In genomic region chr11:120239713-120240640, GRCh38 we compare ENCODE assay signal across 12 cellular contexts. TPM values are rescaled to one million over a fixed set of nuclear protein-coding genes. Genes with fewer than 3 reads are reported as not detected.
DNase-seq lines count a peak whose midpoint lies in the region; ATAC-seq and TF ChIP-seq lines count a peak whose summit lies in the region.
"Had no signal": no experiment of that assay in that cellular context is flagged by ENCODE, and none has a peak within 500 bp of the region (broad histone marks: within the 10 kb centered on the region; RNA-seq: fewer than 3 reads in every experiment).

POU2F3 (plus strand) TSS chr11:120240140; CDS start chr11:120240344, 204 bp downstream.

- WGBS in smooth muscle cell (ENCODE audit: low lambda C conversion rate) = 9% methylated on average over 47 of the region's 66 CpGs

- H3K4me1 ChIP-seq in foreskin keratinocyte = peaks cover 14% of the 10 kb centered on the region
- H3K4me1 ChIP-seq in smooth muscle cell (ENCODE audit: low read depth) = no peaks in the 10 kb centered on the region
- H3K4me1 ChIP-seq in effector memory CD4-positive, alpha-beta T cell (ENCODE audit: control insufficient read depth, insufficient read depth, low read length, poor library complexity, severe bottlenecking) = no peaks in the 10 kb centered on the region
- H3K4me1 ChIP-seq: SJCRH30 had no signal

- ATAC-seq in foreskin keratinocyte = no peak
- no peak for ATAC-seq in activated CD4-positive, CD25-positive, alpha-beta regulatory T cell treated with anti-CD3 and anti-CD28 coated beads, Interleukin-2, amount 50 U/mL, for 24 hours
- ATAC-seq in HG02885 (IDR thresholded peaks at IDR 0.05; ENCODE audit: poor library complexity, unreplicated experiment) = no peak

- no peak within 1 kb of the TSS for H3K27ac ChIP-seq in foreskin keratinocyte
- H3K27ac ChIP-seq in smooth muscle cell (ENCODE audit: low read depth) = no peak within 1 kb of the TSS
- no peak within 1 kb of the TSS for H3K27ac ChIP-seq in effector memory CD4-positive, alpha-beta T cell (ENCODE audit: insufficient read depth, low read length, poor library complexity, severe bottlenecking)
- H3K27ac ChIP-seq: BLaER1, SJCRH30 had no signal

- H3K4me3 ChIP-seq in smooth muscle cell = peak within 1 kb of the TSS; percentile 23
- H3K4me3 ChIP-seq in effector memory CD4-positive, alpha-beta T cell (ENCODE audit: insufficient read depth, low read depth, low read length, poor library complexity, severe bottlenecking) = no peak within 1 kb of the TSS
- H3K4me3 ChIP-seq: BLaER1, lung, SJCRH30 had no signal

- H3K79me2 ChIP-seq in smooth muscle cell (ENCODE audit: low read depth) = no peaks in the 10 kb centered on the region

- no peaks in the 10 kb centered on the region for H3K36me3 ChIP-seq in smooth muscle cell (ENCODE audit: low read depth)
- no peaks in the 10 kb centered on the region for H3K36me3 ChIP-seq in effector memory CD4-positive, alpha-beta T cell (ENCODE audit: control insufficient read depth, insufficient read depth, low read length)
- H3K36me3 ChIP-seq: BLaER1, SJCRH30 had no signal

- H3K27me3 ChIP-seq in foreskin keratinocyte (peaks cover 55% of the 10 kb centered on the region), smooth muscle cell (ENCODE audit: low read depth) (peaks cover 67% of the 10 kb centered on the region)
- H3K27me3 ChIP-seq in effector memory CD4-positive, alpha-beta T cell (replicated peaks; ENCODE audit: control insufficient read depth, insufficient read depth, low read length, poor library complexity, severe bottlenecking) = peaks cover 5% of the 10 kb centered on the region
- H3K27me3 ChIP-seq: SJCRH30 had no signal

- no peaks in the 10 kb centered on the region for H3K9me3 ChIP-seq in smooth muscle cell (replicated peaks; ENCODE audit: low read depth)
- no peaks in the 10 kb centered on the region for H3K9me3 ChIP-seq in effector memory CD4-positive, alpha-beta T cell (ENCODE audit: control insufficient read depth, low read length)
- H3K9me3 ChIP-seq: BLaER1, SJCRH30 had no signal

- H2AFZ ChIP-seq in smooth muscle cell (ENCODE audit: low read depth) = no peak within 1 kb of the TSS

- DNase-seq in NCI-H2227 (lab: John Stamatoyannopoulos, UW; ENCODE audit: unreplicated experiment) (peak; percentile 8), NCI-H2227 treated with DMSO at 0.1 percent for 48 hours (lab: John Stamatoyannopoulos, UW) (no peak), NCI-H526 (lab: John Stamatoyannopoulos, UW) (peak; percentile 98 to 100), foreskin keratinocyte (no peak), smooth muscle cell (lab: John Stamatoyannopoulos, UW; ENCODE audit: unreplicated experiment) (no peak)
- DNase-seq in effector memory CD4-positive, alpha-beta T cell = no peak
- DNase-seq: KBM-7, SJCRH30 had no signal

- peak; percentile 46 for TF ChIP-seq CTCF in foreskin keratinocyte (conservative IDR thresholded peaks at IDR 0.05)
- peak; percentile 18 for TF ChIP-seq CTCF in smooth muscle cell (IDR thresholded peaks at IDR 0.05; ENCODE audit: borderline replicate concordance, insufficient read depth, poor library complexity, severe bottlenecking)

- H3F3A ChIP-seq in smooth muscle cell (ENCODE audit: low read depth) = no peaks in the 10 kb centered on the region

- H3K9ac ChIP-seq in smooth muscle cell (ENCODE audit: low read depth) = no peak within 1 kb of the TSS
- H3K9ac ChIP-seq: BLaER1 had no signal

- H4K20me1 ChIP-seq in smooth muscle cell (ENCODE audit: low read depth) = no peaks in the 10 kb centered on the region

- peak within 1 kb of the TSS; percentile 76 for H3K4me2 ChIP-seq in smooth muscle cell
- H3K4me2 ChIP-seq: BLaER1 had no signal

RNA-seq across cellular contexts. Expression of gene POU2F3, which starts in this region (rescaled TPM):
- 0.21 and 0.58 TPM in 2 replicates for total RNA-seq in foreskin keratinocyte
- polyA plus RNA-seq in foreskin keratinocyte = 0.17 and 0.27 TPM in 2 replicates
- 2.8 TPM in 1 of 2 replicates, not detected in the other for total RNA-seq in smooth muscle cell
- polyA plus RNA-seq in smooth muscle cell = 0.34 TPM in 1 of 2 replicates, not detected in the other
- total RNA-seq: SJCRH30 had no signal

Comparison
In these comparisons a context has a peak if more than half of its experiments do, and no peak if none do; other contexts are left out.
1. DNase-seq: peak in NCI-H2227 (single experiment) and NCI-H526 (2 of 2); none in NCI-H2227 treated with DMSO at 0.1 percent for 48 hours (single experiment), foreskin keratinocyte (0 of 2), smooth muscle cell (single experiment) and effector memory CD4-positive, alpha-beta T cell (0 of 3).